In genomic region chr2:23536326-23536725, GRCh38 we compare ENCODE assay signal across 14 cellular contexts.
"Had no signal": no experiment of that assay in that cellular context is flagged by ENCODE, and none has a peak within 500 bp of the region (broad histone marks: within the 10 kb centered on the region; RNA-seq: fewer than 3 reads in every experiment).

No MANE protein-coding gene starts in this region.

- H3K27ac ChIP-seq: tibial artery had no signal

- H3K4me2 ChIP-seq: smooth muscle cell had no signal

- FAIRE-seq: TTC549 had no signal

- H3K4me3 ChIP-seq: smooth muscle cell, tibial artery had no signal

- H3K36me3 ChIP-seq: tibial artery had no signal

- H3K27me3 Mint-ChIP-seq: activated T-cell treated with anti-CD3 and anti-CD28 coated beads, Interleukin-2, amount 50 U/mL, for 24 hours had no signal

- ATAC-seq: activated CD8-positive, alpha-beta memory T cell treated with anti-CD3 and anti-CD28 coated beads, Interleukin-2, amount 10 ng/mL, durations not matched to agents 7 days and 5 days; activated naive CD4-positive, alpha-beta T cell treated with anti-CD3 and anti-CD28 coated beads, Interleukin-2, amount 50 U/mL, for 72 hours; right cardiac atrium; T-helper 17 cell had no signal

- H3K27ac Mint-ChIP-seq: activated B cell treated with CpG ODN at 0.5 μM for 24 hours; activated CD8-positive, alpha-beta memory T cell treated with anti-CD3 and anti-CD28 coated beads, Interleukin-2, amount 10 ng/mL, durations not matched to agents 7 days and 5 days; activated T-cell treated with anti-CD3 and anti-CD28 coated beads, Interleukin-2, amount 50 U/mL, for 24 hours; endodermal cell; T-helper 17 cell had no signal

- H3K9me3 Mint-ChIP-seq: activated B cell treated with CpG ODN at 0.5 μM for 24 hours; activated naive CD4-positive, alpha-beta T cell treated with anti-CD3 and anti-CD28 coated beads, Interleukin-2, amount 50 U/mL, for 72 hours; activated T-cell treated with anti-CD3 and anti-CD28 coated beads, Interleukin-2, amount 50 U/mL, for 24 hours; endodermal cell had no signal

- H3K27me3 ChIP-seq: tibial artery had no signal

- H3K4me3 Mint-ChIP-seq: activated B cell treated with CpG ODN at 0.5 μM for 24 hours; activated CD8-positive, alpha-beta memory T cell treated with anti-CD3 and anti-CD28 coated beads, Interleukin-2, amount 10 ng/mL, durations not matched to agents 7 days and 5 days; activated T-cell treated with anti-CD3 and anti-CD28 coated beads, Interleukin-2, amount 50 U/mL, for 24 hours; endodermal cell; T-helper 17 cell had no signal

- DNase-seq: activated B cell treated with CpG ODN at 0.5 μM for 24 hours; activated CD4-positive, alpha-beta T cell treated with anti-CD3 and anti-CD28 coated beads, Interleukin-2, amount 50 U/mL, for 1 hour; activated CD8-positive, alpha-beta memory T cell treated with anti-CD3 and anti-CD28 coated beads, Interleukin-2, amount 10 ng/mL, durations not matched to agents 7 days and 5 days; activated effector memory CD4-positive, alpha-beta T cell treated with anti-CD3 and anti-CD28 coated beads, Interleukin-2, amount 50 U/mL, for 16 hours; activated T-cell treated with anti-CD3 and anti-CD28 coated beads, Interleukin-2, amount 50 U/mL, for 24 hours; amygdala; endodermal cell; erythroblast; T-helper 17 cell; tibial artery had no signal

- H3K36me3 Mint-ChIP-seq: activated CD8-positive, alpha-beta memory T cell treated with anti-CD3 and anti-CD28 coated beads, Interleukin-2, amount 10 ng/mL, durations not matched to agents 7 days and 5 days had no signal

- H3K9me3 ChIP-seq: tibial artery had no signal
